24 cellular contexts compared by ENCODE assay signal in genomic region chr2:186135697-186136096, GRCh38.
DNase-seq lines count a peak whose midpoint lies in the region; FAIRE-seq and TF ChIP-seq lines count a peak whose summit lies in the region.
"Had no signal": no experiment of that assay in that cellular context is flagged by ENCODE, and none has a peak within 500 bp of the region (broad histone marks: within the 10 kb centered on the region; RNA-seq: fewer than 3 reads in every experiment).

No MANE protein-coding gene starts in this region.

- TF ChIP-seq CTCF in HEK293 (tag by site-specific recombination; IDR thresholded peaks at IDR 0.05) (no peak), choroid plexus epithelial cell (conservative IDR thresholded peaks at IDR 0.05; ENCODE audit: low read depth, low read length) (no peak)

- H3K9me3 ChIP-seq in HEK293 (ENCODE audit: control insufficient read depth, insufficient read depth, low read depth, low read length): no peaks in the 10 kb centered on the region
- H3K9me3 ChIP-seq: spleen, testis, uterus had no signal

- POLR2A ChIA-PET in HEK293 (lab: Yijun Ruan, JAX): no interaction called here

- H3K4me3 ChIP-seq in HEK293 (ENCODE audit: low read depth, low read length) (no peak overlapping the region), choroid plexus epithelial cell (ENCODE audit: low read depth, low read length) (no peak overlapping the region)
- H3K4me3 ChIP-seq: spleen, testis, uterus had no signal

- CTCF ChIA-PET in HEK293 (lab: Yijun Ruan, JAX): interaction anchor here (0.6 kb wide), 2 partner anchors 29 to 138 kb away, joined by 3 to 4 read pairs; no protein-coding TSS in a partner anchor

- no peak overlapping the region for H3K27ac ChIP-seq in HEK293 (ENCODE audit: extremely low read depth, low read depth, low read length)
- H3K27ac ChIP-seq: KMS-11, spleen, testis, uterus had no signal

- DNase-seq in AG20443 (ENCODE audit: low spot score) (peak; percentile 9), choroid plexus epithelial cell (ENCODE audit: low read depth) (peak; percentile 11), myocyte (ENCODE audit: low read depth) (peak; percentile 6), GM19239 (ENCODE audit: insufficient read length, low spot score) (no peak), NCI-H748 treated with DMSO at 0.1 percent for 48 hours (lab: John Stamatoyannopoulos, UW) (no peak), NCI-H1417 (lab: John Stamatoyannopoulos, UW) (no peak)
- DNase-seq in activated CD4-positive, alpha-beta T cell treated with anti-CD3 and anti-CD28 coated beads, Interleukin-2, amount 50 U/mL, for 48 hours: no peak
- DNase-seq: activated CD4-positive, alpha-beta T cell treated with anti-CD3 and anti-CD28 coated beads, Interleukin-2, amount 10 ng/mL, durations not matched to agents 24 days and 14 days; activated CD8-positive, alpha-beta memory T cell treated with anti-CD3 and anti-CD28 coated beads, Interleukin-2, amount 10 ng/mL, durations not matched to agents 7 days and 5 days; activated naive CD4-positive, alpha-beta T cell treated with anti-CD3 and anti-CD28 coated beads, Interleukin-2, amount 10 ng/mL, durations not matched to agents 7 days and 5 days; caudate nucleus; CD4-positive, alpha-beta T cell; dermis blood vessel endothelial cell; left colon; mesendoderm; MV-4-11; NCI-H510A; spleen; stimulated activated CD4-positive, alpha-beta T cell treated with anti-CD3 and anti-CD28 coated beads, Interleukin-2, amount 100 ng/mL, for 48 hours; T-helper 17 cell; testis; uterus had no signal

- no peaks in the 10 kb centered on the region for H3K36me3 ChIP-seq in HEK293 (ENCODE audit: control insufficient read depth in 2 of 2, insufficient read depth in 1 of 2, low read length in 2 of 2)
- H3K36me3 ChIP-seq: spleen, uterus had no signal

- FAIRE-seq in GM19239 (lab: Jason Lieb, UNC): no peak

- peaks cover 3% of the 10 kb centered on the region; the same call in 1 of the 2 replicates for H3K4me1 ChIP-seq in HEK293 (ENCODE audit: control insufficient read depth, insufficient read depth, low read length)
- H3K4me1 ChIP-seq: spleen, testis, uterus had no signal

TF ChIP-seq in HEK293, 187 proteins besides CTCF, POLR2A, EP300 and RAD21:
- no peak for TF ChIP-seq ZNF416 (tag by site-specific recombination; IDR thresholded peaks at IDR 0.05)
- TF ChIP-seq ZNF138 (tag by site-specific recombination; IDR thresholded peaks at IDR 0.05; ENCODE audit: borderline replicate concordance): no peak
- TF ChIP-seq ZNF707 (tag by site-specific recombination; IDR thresholded peaks at IDR 0.05): no peak
- TF ChIP-seq REPIN1 (tag by site-specific recombination; IDR thresholded peaks at IDR 0.05; ENCODE audit: low read depth): no peak
- no peak for TF ChIP-seq ZBTB49 (tag by site-specific recombination; IDR thresholded peaks at IDR 0.05; ENCODE audit: low read depth)
- peak; percentile 70; the same call in 1 of the 2 replicates for TF ChIP-seq PRDM6 (tag by site-specific recombination; IDR thresholded peaks at IDR 0.05)
- TF ChIP-seq ZNF394 (tag by site-specific recombination; IDR thresholded peaks at IDR 0.05; ENCODE audit: borderline replicate concordance): no peak
- TF ChIP-seq ZNF132 (tag by site-specific recombination; IDR thresholded peaks at IDR 0.05; ENCODE audit: borderline replicate concordance): no peak

Comparison
In these comparisons a context has a peak if more than half of its experiments do, and no peak if none do; other contexts are left out.
1. DNase-seq: peak in AG20443 (single experiment), choroid plexus epithelial cell (single experiment) and myocyte (single experiment); none in GM19239 (single experiment), NCI-H748 treated with DMSO at 0.1 percent for 48 hours (single experiment), activated CD4-positive, alpha-beta T cell treated with anti-CD3 and anti-CD28 coated beads, Interleukin-2, amount 50 U/mL, for 48 hours (0 of 2) and NCI-H1417 (0 of 3).